ENCODE assay signal across 1 cellular context in the genomic region with DNA sequence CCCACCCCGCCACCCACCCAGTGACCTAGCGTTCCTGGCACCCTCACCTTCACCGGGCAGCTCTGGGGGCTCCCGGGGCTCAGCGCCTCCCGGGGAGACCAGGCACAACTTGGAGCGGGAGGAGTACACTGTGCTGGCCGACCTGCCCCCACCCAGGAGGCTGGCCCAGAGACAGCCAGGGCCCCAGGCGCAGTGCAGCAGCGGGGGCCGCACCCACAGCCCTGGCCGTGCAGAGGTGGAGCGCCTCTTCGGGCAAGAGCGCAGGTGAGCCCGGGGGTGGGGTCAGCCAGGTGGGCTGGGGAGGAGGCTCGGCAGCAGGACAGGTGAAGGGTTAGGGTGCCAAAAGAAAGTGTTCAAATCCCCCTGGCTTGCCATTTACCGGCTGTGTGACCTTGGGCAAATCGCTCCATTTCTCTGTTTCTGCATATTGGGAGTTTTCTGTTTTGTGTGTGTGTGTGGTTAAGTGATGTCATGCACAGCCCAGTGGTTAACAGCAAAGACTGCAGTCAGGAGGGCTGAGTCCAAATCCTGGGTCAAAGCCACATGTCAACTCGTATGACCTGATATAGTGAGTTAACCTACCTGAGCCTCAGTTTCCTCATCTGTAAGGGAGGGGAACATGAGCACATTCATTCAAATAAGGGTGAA.
TF ChIP-seq lines count a peak whose summit lies in the region.

No MANE protein-coding gene starts in this region.

TF ChIP-seq in HepG2, 621 proteins besides CTCF, POLR2A, EP300 and RAD21:
- peak; percentile 45 for TF ChIP-seq AGO2 (optimal IDR thresholded peaks at IDR 0.05; ENCODE audit: low read depth, low read length)
- TF ChIP-seq, protein P1, sequence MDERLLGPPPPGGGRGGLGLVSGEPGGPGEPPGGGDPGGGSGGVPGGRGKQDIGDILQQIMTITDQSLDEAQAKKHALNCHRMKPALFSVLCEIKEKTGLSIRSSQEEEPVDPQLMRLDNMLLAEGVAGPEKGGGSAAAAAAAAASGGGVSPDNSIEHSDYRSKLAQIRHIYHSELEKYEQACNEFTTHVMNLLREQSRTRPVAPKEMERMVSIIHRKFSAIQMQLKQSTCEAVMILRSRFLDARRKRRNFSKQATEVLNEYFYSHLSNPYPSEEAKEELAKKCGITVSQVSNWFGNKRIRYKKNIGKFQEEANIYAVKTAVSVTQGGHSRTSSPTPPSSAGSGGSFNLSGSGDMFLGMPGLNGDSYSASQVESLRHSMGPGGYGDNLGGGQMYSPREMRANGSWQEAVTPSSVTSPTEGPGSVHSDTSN (CRISPR knock-in tag; IDR thresholded peaks at IDR 0.05): no peak
- 0 out of 2 replicates have a peak, but pooled peaks have one; percentile 2 for TF ChIP-seq ATF7 (IDR thresholded peaks at IDR 0.05)
- TF ChIP-seq ATF7 (CRISPR knock-in tag; IDR thresholded peaks at IDR 0.05): no peak
- no peak for TF ChIP-seq HOXA5 (CRISPR knock-in tag; IDR thresholded peaks at IDR 0.05)
- TF ChIP-seq, protein P2, sequence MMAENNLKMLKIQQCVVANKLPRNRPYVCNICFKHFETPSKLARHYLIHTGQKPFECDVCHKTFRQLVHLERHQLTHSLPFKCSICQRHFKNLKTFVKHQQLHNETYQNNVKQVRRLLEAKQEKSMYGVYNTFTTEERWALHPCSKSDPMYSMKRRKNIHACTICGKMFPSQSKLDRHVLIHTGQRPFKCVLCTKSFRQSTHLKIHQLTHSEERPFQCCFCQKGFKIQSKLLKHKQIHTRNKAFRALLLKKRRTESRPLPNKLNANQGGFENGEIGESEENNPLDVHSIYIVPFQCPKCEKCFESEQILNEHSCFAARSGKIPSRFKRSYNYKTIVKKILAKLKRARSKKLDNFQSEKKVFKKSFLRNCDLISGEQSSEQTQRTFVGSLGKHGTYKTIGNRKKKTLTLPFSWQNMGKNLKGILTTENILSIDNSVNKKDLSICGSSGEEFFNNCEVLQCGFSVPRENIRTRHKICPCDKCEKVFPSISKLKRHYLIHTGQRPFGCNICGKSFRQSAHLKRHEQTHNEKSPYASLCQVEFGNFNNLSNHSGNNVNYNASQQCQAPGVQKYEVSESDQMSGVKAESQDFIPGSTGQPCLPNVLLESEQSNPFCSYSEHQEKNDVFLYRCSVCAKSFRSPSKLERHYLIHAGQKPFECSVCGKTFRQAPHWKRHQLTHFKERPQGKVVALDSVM (CRISPR knock-in tag; IDR thresholded peaks at IDR 0.05): no peak
- TF ChIP-seq ZNF768 (CRISPR knock-in tag; IDR thresholded peaks at IDR 0.05): peak; percentile 90
- peak; percentile 50 for TF ChIP-seq STAG1 (CRISPR knock-in tag; IDR thresholded peaks at IDR 0.05)
